In genomic region chr7:137005873-137006272, GRCh38 we compare ENCODE assay signal across 22 cellular contexts.
DNase-seq lines count a peak whose midpoint lies in the region; ATAC-seq and TF ChIP-seq lines count a peak whose summit lies in the region.
"Had no signal": no experiment of that assay in that cellular context is flagged by ENCODE, and none has a peak within 500 bp of the region (broad histone marks: within the 10 kb centered on the region; RNA-seq: fewer than 3 reads in every experiment).

No MANE protein-coding gene starts in this region.

- peak overlapping the region; percentile 53 to 73 (median 59) for H3K27ac ChIP-seq in esophagus muscularis mucosa (replicated peaks in 1 of 4)
- H3K27ac ChIP-seq in aorta (ENCODE audit: low read depth in 1 of 2, low read length in 2 of 2), result no peak overlapping the region
- H3K27ac ChIP-seq: BLaER1 treated with 17β-estradiol and CSF1 and Interleukin-3, amounts not matched to agents 10 nM and 100 nM had no signal

- WGBS in esophagus muscularis mucosa, result 77% methylated on average over 3 of the region's 3 CpGs
- WGBS in aorta, 2 donors, result 68 to 84% methylated on average over 3 of the region's 3 CpGs

- no peaks in the 10 kb centered on the region for H3K9me3 Mint-ChIP-seq in progenitor cell of endocrine pancreas (ENCODE audit: low read depth)

- H3K27me3 ChIP-seq in esophagus muscularis mucosa, result no peaks in the 10 kb centered on the region
- H3K27me3 ChIP-seq in aorta (ENCODE audit: control insufficient read depth in 1 of 2, insufficient read depth in 2 of 2, low read length in 1 of 2), result no peaks in the 10 kb centered on the region
- H3K27me3 ChIP-seq: BLaER1 treated with 17β-estradiol and CSF1 and Interleukin-3, amounts not matched to agents 10 nM and 100 nM had no signal

- TF ChIP-seq EP300 in esophagus muscularis mucosa (IDR thresholded peaks at IDR 0.05), result no peak

- H3K4me1 ChIP-seq in esophagus muscularis mucosa (peaks cover 20 to 43% (median 32%) of the 10 kb centered on the region in 4 donors), aorta (ENCODE audit: control insufficient read depth in 1 of 2, insufficient read depth in 2 of 2, low read length in 2 of 2) (no peaks in the 10 kb centered on the region)
- H3K4me1 ChIP-seq: BLaER1 treated with 17β-estradiol and CSF1 and Interleukin-3, amounts not matched to agents 10 nM and 100 nM; Caco-2 had no signal

- no peaks in the 10 kb centered on the region for H3K9me3 ChIP-seq in esophagus muscularis mucosa
- H3K9me3 ChIP-seq in aorta (ENCODE audit: control insufficient read depth, low read length), result no peaks in the 10 kb centered on the region
- H3K9me3 ChIP-seq: BLaER1 treated with 17β-estradiol and CSF1 and Interleukin-3, amounts not matched to agents 10 nM and 100 nM; Caco-2 had no signal

- peak overlapping the region; percentile 65 for H3K27ac Mint-ChIP-seq in progenitor cell of endocrine pancreas
- H3K27ac Mint-ChIP-seq: CD4-positive, alpha-beta memory T cell had no signal

- intact Hi-C loops in left ventricle myocardium superior (cut with micrococcal nuclease) (no loop called here), Right ventricle myocardium inferior (cut with DNase I) (loop anchor here (10.0 kb wide), 1 partner anchor 131 kb away; no protein-coding TSS in a partner anchor), esophagus muscularis mucosa (cut with DNase I) (no loop called here), aorta (cut with DNase I) (no loop called here)

- H3K4me1 Mint-ChIP-seq in progenitor cell of endocrine pancreas (ENCODE audit: low read depth), result peaks cover 21% of the 10 kb centered on the region
- H3K4me1 Mint-ChIP-seq: CD4-positive, alpha-beta memory T cell had no signal

- H3K36me3 ChIP-seq in esophagus muscularis mucosa (no peaks in the 10 kb centered on the region), aorta (ENCODE audit: control insufficient read depth in 1 of 2, insufficient read depth in 2 of 2, low read length in 1 of 2) (no peaks in the 10 kb centered on the region)
- H3K36me3 ChIP-seq: BLaER1 treated with 17β-estradiol and CSF1 and Interleukin-3, amounts not matched to agents 10 nM and 100 nM had no signal

- H3K4me3 ChIP-seq in esophagus muscularis mucosa, result no peak overlapping the region
- no peak overlapping the region for H3K4me3 ChIP-seq in aorta (ENCODE audit: low read length in 2 of 2)
- H3K4me3 ChIP-seq: BLaER1 treated with 17β-estradiol and CSF1 and Interleukin-3, amounts not matched to agents 10 nM and 100 nM had no signal

- TF ChIP-seq CTCF in esophagus muscularis mucosa (IDR thresholded peaks at IDR 0.05) (no peak), progenitor cell of endocrine pancreas (IDR thresholded peaks at IDR 0.05; ENCODE audit: unreplicated experiment) (no peak)

- H3K36me3 Mint-ChIP-seq in progenitor cell of endocrine pancreas (ENCODE audit: insufficient read depth), result no peaks in the 10 kb centered on the region
- H3K36me3 Mint-ChIP-seq: CD4-positive, alpha-beta memory T cell had no signal

- no peak overlapping the region for H3K4me3 Mint-ChIP-seq in progenitor cell of endocrine pancreas (ENCODE audit: low read depth)
- H3K4me3 Mint-ChIP-seq: CD4-positive, alpha-beta memory T cell had no signal

- no peak for TF ChIP-seq POLR2A in esophagus muscularis mucosa (IDR thresholded peaks at IDR 0.05; ENCODE audit: low read depth)

- no peaks in the 10 kb centered on the region for H3K27me3 Mint-ChIP-seq in progenitor cell of endocrine pancreas
- H3K27me3 Mint-ChIP-seq: CD4-positive, alpha-beta memory T cell had no signal

- DNase-seq in left ventricle myocardium superior (no peak), Right ventricle myocardium inferior (ENCODE audit: missing footprints) (no peak), esophagus muscularis mucosa (ENCODE audit: extremely low spot score) (no peak), progenitor cell of endocrine pancreas (ENCODE audit: low spot score, unreplicated experiment) (no peak), aorta (no peak), SIG-M5 (lab: John Stamatoyannopoulos, UW) (no peak)
- no peak for DNase-seq in stimulated activated naive CD4-positive, alpha-beta T cell (lab: John Stamatoyannopoulos, UW)
- DNase-seq: ACHN; Caco-2; CD4-positive, alpha-beta memory T cell; DMS 273 treated with DMSO at 0.1 percent for 48 hours; DMS79 treated with DMSO at 0.1 percent for 48 hours; H7; KG1; NCI-H1092 treated with DMSO at 0.1 percent for 48 hours; NCI-H1436 treated with DMSO at 0.1 percent for 48 hours; NCI-H1930; NCI-H226; NCI-H510A treated with DMSO at 0.1 percent for 48 hours; NCI-H774 had no signal

- ATAC-seq in left ventricle myocardium superior (peak; percentile 5), Right ventricle myocardium inferior (no peak), aorta (ENCODE audit: low FRiP score) (peak; percentile 17), HG03039 (IDR thresholded peaks at IDR 0.05; ENCODE audit: unreplicated experiment) (no peak)

Comparison
In these comparisons a context has a peak if more than half of its experiments do, and no peak if none do; other contexts are left out.
1. ATAC-seq: peak in left ventricle myocardium superior (single experiment) and aorta (single experiment); none in Right ventricle myocardium inferior (single experiment) and HG03039 (single experiment).
2. H3K27ac ChIP-seq: peak in esophagus muscularis mucosa (4 of 4); none in aorta (0 of 2).